ENCODE assay signal across 1 cellular context in the genomic region with DNA sequence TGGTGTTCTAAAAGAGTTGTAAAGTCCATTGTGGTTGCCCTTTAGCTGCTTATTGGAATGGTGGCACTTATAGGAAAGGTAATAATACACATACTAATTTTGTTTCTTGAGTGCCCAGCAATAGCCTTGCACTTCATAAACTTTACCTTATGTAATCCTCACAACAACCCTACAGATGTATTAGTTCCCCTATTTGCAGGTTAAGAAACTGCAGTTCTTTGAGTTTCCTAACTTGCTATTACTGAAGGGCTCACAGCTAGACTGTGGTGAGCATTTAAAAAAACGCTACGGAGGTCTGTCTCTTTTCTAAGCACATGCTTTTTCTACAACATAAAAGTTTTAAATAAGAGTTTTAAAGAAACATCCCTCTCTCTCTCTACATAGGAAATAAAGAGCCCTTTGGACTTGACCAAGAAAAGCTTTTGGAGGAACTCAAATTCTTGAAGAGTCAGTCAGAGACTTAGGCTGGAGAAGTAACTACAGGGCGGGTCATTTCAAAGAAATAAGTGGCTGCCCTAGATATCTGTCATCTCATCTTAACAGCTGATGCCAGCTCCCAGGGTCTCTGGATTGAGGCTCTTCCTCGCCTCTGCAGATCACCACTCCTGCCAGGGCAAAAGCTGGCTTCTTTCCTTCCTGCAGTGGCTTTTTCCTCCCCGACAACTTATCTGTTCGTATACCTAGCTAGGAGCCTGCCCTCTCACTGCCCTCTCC.
A peak's percentile ranks its signal among the peaks of the same experiment; 100 is the strongest.
TF ChIP-seq lines count a peak whose summit lies in the region.

No MANE protein-coding gene starts in this region.

TF ChIP-seq in K562, 482 proteins besides CTCF, POLR2A, EP300 and RAD21 (continued from another document):
- TF ChIP-seq, protein P1, sequence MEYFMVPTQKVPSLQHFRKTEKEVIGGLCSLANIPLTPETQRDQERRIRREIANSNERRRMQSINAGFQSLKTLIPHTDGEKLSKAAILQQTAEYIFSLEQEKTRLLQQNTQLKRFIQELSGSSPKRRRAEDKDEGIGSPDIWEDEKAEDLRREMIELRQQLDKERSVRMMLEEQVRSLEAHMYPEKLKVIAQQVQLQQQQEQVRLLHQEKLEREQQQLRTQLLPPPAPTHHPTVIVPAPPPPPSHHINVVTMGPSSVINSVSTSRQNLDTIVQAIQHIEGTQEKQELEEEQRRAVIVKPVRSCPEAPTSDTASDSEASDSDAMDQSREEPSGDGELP (CRISPR knock-in tag; IDR thresholded peaks at IDR 0.05; ENCODE audit: borderline replicate concordance) = peak; percentile 38; the same call in 1 of the 2 replicates
- no peak for TF ChIP-seq STAT6 (CRISPR knock-in tag; IDR thresholded peaks at IDR 0.05)
- TF ChIP-seq, protein P2, sequence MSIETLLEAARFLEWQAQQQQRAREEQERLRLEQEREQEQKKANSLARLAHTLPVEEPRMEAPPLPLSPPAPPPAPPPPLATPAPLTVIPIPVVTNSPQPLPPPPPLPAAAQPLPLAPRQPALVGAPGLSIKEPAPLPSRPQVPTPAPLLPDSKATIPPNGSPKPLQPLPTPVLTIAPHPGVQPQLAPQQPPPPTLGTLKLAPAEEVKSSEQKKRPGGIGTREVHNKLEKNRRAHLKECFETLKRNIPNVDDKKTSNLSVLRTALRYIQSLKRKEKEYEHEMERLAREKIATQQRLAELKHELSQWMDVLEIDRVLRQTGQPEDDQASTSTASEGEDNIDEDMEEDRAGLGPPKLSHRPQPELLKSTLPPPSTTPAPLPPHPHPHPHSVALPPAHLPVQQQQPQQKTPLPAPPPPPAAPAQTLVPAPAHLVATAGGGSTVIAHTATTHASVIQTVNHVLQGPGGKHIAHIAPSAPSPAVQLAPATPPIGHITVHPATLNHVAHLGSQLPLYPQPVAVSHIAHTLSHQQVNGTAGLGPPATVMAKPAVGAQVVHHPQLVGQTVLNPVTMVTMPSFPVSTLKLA (conservative IDR thresholded peaks at IDR 0.05) = no peak
